Comparison of ENCODE assay signal across 10 cellular contexts in the genomic region with DNA sequence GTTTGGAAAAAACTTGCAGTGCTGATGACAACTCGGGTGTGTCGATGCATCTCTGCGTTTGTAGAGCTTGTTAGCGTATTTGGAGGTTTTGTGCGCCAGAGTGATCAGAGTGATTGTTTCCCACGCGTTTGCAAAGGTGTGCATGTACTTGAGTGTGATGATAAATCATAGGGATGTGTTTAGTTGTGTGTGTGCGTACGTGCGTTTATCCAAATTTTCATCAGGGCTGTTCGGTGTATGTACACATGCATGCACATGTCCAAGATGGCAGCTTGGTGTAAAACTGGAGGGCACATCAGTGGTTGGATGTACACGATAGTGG. TPM values are rescaled to one million over a fixed set of nuclear protein-coding genes. Genes with fewer than 3 reads are reported as not detected.
DNase-seq lines count a peak whose midpoint lies in the region; ATAC-seq and TF ChIP-seq lines count a peak whose summit lies in the region.
"Had no signal": no experiment of that assay in that cellular context is flagged by ENCODE, and none has a peak within 500 bp of the region (broad histone marks: within the 10 kb centered on the region; RNA-seq: fewer than 3 reads in every experiment).

No MANE protein-coding gene starts in this region.

- H3K36me3 ChIP-seq in right atrium auricular region: no peaks in the 10 kb centered on the region

- no peaks in the 10 kb centered on the region for H3K27me3 ChIP-seq in right atrium auricular region

- H3K27ac ChIP-seq in right atrium auricular region: peak overlapping the region; percentile 57

- POLR2A ChIA-PET in naive thymus-derived CD8-positive, alpha-beta T cell (lab: Charles Lee): no interaction called here

- no peak overlapping the region for H3K27ac Mint-ChIP-seq in effector memory CD8-positive, alpha-beta T cell
- no peak overlapping the region for H3K27ac Mint-ChIP-seq in naive thymus-derived CD8-positive, alpha-beta T cell

- no peaks in the 10 kb centered on the region for H3K36me3 Mint-ChIP-seq in effector memory CD8-positive, alpha-beta T cell (ENCODE audit: insufficient read depth)
- H3K36me3 Mint-ChIP-seq in naive thymus-derived CD8-positive, alpha-beta T cell: peaks cover 0 to 4% (median 0%) of the 10 kb centered on the region in 3 donors

- no peak for ATAC-seq in left ventricle myocardium superior
- ATAC-seq in effector memory CD8-positive, alpha-beta T cell (replicated peaks): no peak
- ATAC-seq in naive thymus-derived CD8-positive, alpha-beta T cell: no peak
- ATAC-seq in GM19035 (IDR thresholded peaks at IDR 0.05; ENCODE audit: unreplicated experiment): no peak
- ATAC-seq in GM18909 (IDR thresholded peaks at IDR 0.05; ENCODE audit: poor library complexity, unreplicated experiment): no peak

- DNase-seq in right atrium auricular region (ENCODE audit: low spot score) (no peak), left ventricle myocardium superior (no peak), OCI-M2 (lab: John Stamatoyannopoulos, UW; ENCODE audit: unreplicated experiment) (no peak), T-helper 9 cell (no peak)
- no peak for DNase-seq in effector memory CD8-positive, alpha-beta T cell
- no peak for DNase-seq in naive thymus-derived CD8-positive, alpha-beta T cell
- DNase-seq: DND-41, NCI-H446 treated with DMSO at 0.1 percent for 48 hours had no signal

- H3K9me3 Mint-ChIP-seq in effector memory CD8-positive, alpha-beta T cell: no peaks in the 10 kb centered on the region
- no peaks in the 10 kb centered on the region for H3K9me3 Mint-ChIP-seq in naive thymus-derived CD8-positive, alpha-beta T cell

- peak overlapping the region; percentile 55 to 63 for H3K4me3 ChIP-seq in right atrium auricular region

- no peaks in the 10 kb centered on the region for H3K4me1 ChIP-seq in right atrium auricular region

- peak overlapping the region; percentile 16 to 31 for H3K4me3 Mint-ChIP-seq in effector memory CD8-positive, alpha-beta T cell
- H3K4me3 Mint-ChIP-seq in naive thymus-derived CD8-positive, alpha-beta T cell: peak overlapping the region in 9 of 10 donors; percentile 1 to 72 (median 54)

- no peaks in the 10 kb centered on the region for H3K9me3 ChIP-seq in right atrium auricular region

- H3K27me3 Mint-ChIP-seq in effector memory CD8-positive, alpha-beta T cell: peaks cover 78 to 96% of the 10 kb centered on the region in 2 donors
- peaks cover 54 to 96% (median 72%) of the 10 kb centered on the region in 5 donors for H3K27me3 Mint-ChIP-seq in naive thymus-derived CD8-positive, alpha-beta T cell

- intact Hi-C loops in left ventricle myocardium superior (cut with micrococcal nuclease): no loop called here

- peaks cover 5 to 14% of the 10 kb centered on the region in 2 donors for H3K4me1 Mint-ChIP-seq in effector memory CD8-positive, alpha-beta T cell (ENCODE audit: low read depth in 2 of 2)
- H3K4me1 Mint-ChIP-seq in naive thymus-derived CD8-positive, alpha-beta T cell: peaks cover 2 to 23% (median 17%) of the 10 kb centered on the region in 4 donors

- TF ChIP-seq CTCF in right atrium auricular region (IDR thresholded peaks at IDR 0.05): no peak

RNA-seq across cellular contexts. Expression of gene C1QTNF2, which starts 0.2 kb away (rescaled TPM):
- total RNA-seq in right atrium auricular region: 1 to 10 TPM; 1.5 to 2.2 TPM
- 1.3 TPM for total RNA-seq in left ventricle myocardium superior
- total RNA-seq in naive thymus-derived CD8-positive, alpha-beta T cell: not detected
- not detected for polyA plus RNA-seq in naive thymus-derived CD8-positive, alpha-beta T cell

RNA-seq across cellular contexts. Expression of gene FAM200C, which starts 29.2 kb away (rescaled TPM):
- 1 to 10 TPM; 3.3 to 4.2 TPM for total RNA-seq in right atrium auricular region
- total RNA-seq in left ventricle myocardium superior: 4.3 TPM
- total RNA-seq in naive thymus-derived CD8-positive, alpha-beta T cell: under 1 TPM; 0.47 to 0.49 TPM
- polyA plus RNA-seq in naive thymus-derived CD8-positive, alpha-beta T cell: under 1 TPM; 0.15 to 0.47 (median 0.24) TPM

RNA-seq across cellular contexts. Expression of gene SLU7, which starts 48.2 kb away (rescaled TPM):
- total RNA-seq in right atrium auricular region: 10 to 100 TPM; 55.0 to 55.2 TPM
- total RNA-seq in left ventricle myocardium superior: 46.5 TPM
- 10 to 100 TPM; 94.2 to 95.0 TPM for total RNA-seq in naive thymus-derived CD8-positive, alpha-beta T cell
- polyA plus RNA-seq in naive thymus-derived CD8-positive, alpha-beta T cell: 10 to 100 TPM; 70.5 to 79.8 (median 71.1) TPM

RNA-seq across cellular contexts. Expression of gene PTTG1, which starts 51.0 kb away (rescaled TPM):
- total RNA-seq in right atrium auricular region (1 to 10 TPM; 4.0 to 5.9 TPM), left ventricle myocardium superior (1.4 TPM)
- 1 to 10 TPM; 2.7 to 4.2 TPM for total RNA-seq in naive thymus-derived CD8-positive, alpha-beta T cell
- 10 to 100 TPM in 1 of 3 donors, 1 to 10 TPM in 2; 7.1 to 18.9 (median 8.9) TPM for polyA plus RNA-seq in naive thymus-derived CD8-positive, alpha-beta T cell

RNA-seq across cellular contexts. Expression of gene CCNJL, which starts 58.3 kb away (rescaled TPM):
- total RNA-seq in right atrium auricular region (1 to 10 TPM; 2.7 to 5.5 TPM), left ventricle myocardium superior (9.1 TPM)
- total RNA-seq in naive thymus-derived CD8-positive, alpha-beta T cell: not detected
- polyA plus RNA-seq in naive thymus-derived CD8-positive, alpha-beta T cell: not detected
